28 cellular contexts compared by ENCODE assay signal in genomic region chr14:79448922-79449321, GRCh38.
"Had no signal": no experiment of that assay in that cellular context is flagged by ENCODE, and none has a peak within 500 bp of the region (broad histone marks: within the 10 kb centered on the region; RNA-seq: fewer than 3 reads in every experiment).

No MANE protein-coding gene starts in this region.

- H3K4me3 ChIP-seq: stomach, suprapubic skin, testis, thoracic aorta, thyroid gland, tibial artery, tibial nerve, transverse colon, upper lobe of left lung, upper lobe of right lung, uterus, vagina had no signal

- H3K27ac ChIP-seq: stomach, suprapubic skin, testis, thoracic aorta, thyroid gland, tibial artery, tibial nerve, transverse colon, upper lobe of left lung, upper lobe of right lung, uterus, vagina had no signal

- H3K4me3 Mint-ChIP-seq: stimulated activated effector memory CD8-positive, alpha-beta T cell treated with anti-CD3 and anti-CD28 coated beads, Interleukin-12 subunit alpha, Interleukin-12 subunit beta, amount 100 ng/mL, for 72 hours; stimulated activated memory B cell treated with anti-CD40 and anti-IgM and Interleukin-4, amounts not matched to agents 10 μg/mL and 1 μg/mL and 100 μg/mL, for 72 hours; stimulated activated naive B cell treated with anti-CD40 and anti-IgM and Interleukin-4, amounts not matched to agents 10 μg/mL and 1 μg/mL and 100 μg/mL, for 72 hours; stimulated activated naive CD8-positive, alpha-beta T cell treated with anti-CD3 and anti-CD28 coated beads, Interleukin-15, amount 100 ng/mL, for 72 hours; stimulated activated naive CD8-positive, alpha-beta T cell treated with anti-CD3 and anti-CD28 coated beads, Interleukin-15, Interleukin-2, amounts not matched to agents 100 ng/mL and 50 ng/mL, for 24 hours; type B pancreatic cell had no signal

- H3K9me3 ChIP-seq: stomach, suprapubic skin, testis, thoracic aorta, thyroid gland, tibial artery, tibial nerve, transverse colon, upper lobe of left lung, upper lobe of right lung, uterus, vagina had no signal

- H3K27me3 ChIP-seq: stomach, suprapubic skin, testis, thyroid gland, tibial artery, tibial nerve, transverse colon, upper lobe of left lung, upper lobe of right lung, uterus, vagina had no signal

- H3K9me3 Mint-ChIP-seq: type B pancreatic cell had no signal

- H3K36me3 Mint-ChIP-seq: stimulated activated effector memory CD8-positive, alpha-beta T cell treated with anti-CD3 and anti-CD28 coated beads, Interleukin-12 subunit alpha, Interleukin-12 subunit beta, amount 100 ng/mL, for 72 hours; stimulated activated memory B cell treated with anti-CD40 and anti-IgM and Interleukin-4, amounts not matched to agents 10 μg/mL and 1 μg/mL and 100 μg/mL, for 72 hours; stimulated activated naive B cell treated with anti-CD40 and anti-IgM and Interleukin-4, amounts not matched to agents 10 μg/mL and 1 μg/mL and 100 μg/mL, for 72 hours had no signal

- H3K36me3 ChIP-seq: stomach, suprapubic skin, thoracic aorta, thyroid gland, tibial artery, tibial nerve, transverse colon, upper lobe of left lung, upper lobe of right lung, uterus, vagina had no signal

- H3K4me1 Mint-ChIP-seq: stimulated activated effector memory CD8-positive, alpha-beta T cell treated with anti-CD3 and anti-CD28 coated beads, Interleukin-12 subunit alpha, Interleukin-12 subunit beta, amount 100 ng/mL, for 72 hours; stimulated activated memory B cell treated with anti-CD40 and anti-IgM and Interleukin-4, amounts not matched to agents 10 μg/mL and 1 μg/mL and 100 μg/mL, for 72 hours; stimulated activated naive B cell treated with anti-CD40 and anti-IgM and Interleukin-4, amounts not matched to agents 10 μg/mL and 1 μg/mL and 100 μg/mL, for 72 hours; stimulated activated naive CD8-positive, alpha-beta T cell treated with anti-CD3 and anti-CD28 coated beads, Interleukin-15, amount 100 ng/mL, for 72 hours had no signal

- H3K27me3 Mint-ChIP-seq: stimulated activated memory B cell treated with anti-CD40 and anti-IgM and Interleukin-4, amounts not matched to agents 10 μg/mL and 1 μg/mL and 100 μg/mL, for 72 hours; stimulated activated naive B cell treated with anti-CD40 and anti-IgM and Interleukin-4, amounts not matched to agents 10 μg/mL and 1 μg/mL and 100 μg/mL, for 72 hours; stimulated activated naive CD8-positive, alpha-beta T cell treated with anti-CD3 and anti-CD28 coated beads, Interleukin-15, amount 100 ng/mL, for 72 hours; stimulated activated naive CD8-positive, alpha-beta T cell treated with anti-CD3 and anti-CD28 coated beads, Interleukin-15, Interleukin-2, amounts not matched to agents 100 ng/mL and 50 ng/mL, for 24 hours had no signal

- H3K4me1 ChIP-seq: suprapubic skin, testis, thyroid gland, upper lobe of left lung, upper lobe of right lung, uterus, vagina had no signal

- DNase-seq: stimulated activated CD4-positive, alpha-beta T cell treated with anti-CD3 and anti-CD28 coated beads, Interleukin-2, amount 100 ng/mL, for 48 hours; stimulated activated CD4-positive, alpha-beta T cell treated with anti-CD3 and anti-CD28 coated beads, Interleukin-4, amount 100 ng/mL, for 1 hour; stimulated activated CD4-positive, alpha-beta T cell treated with anti-CD3 and anti-CD28 coated beads, Interleukin-4, amount 100 ng/mL, for 24 hours; stimulated activated CD4-positive, alpha-beta T cell treated with anti-CD3 and anti-CD28 coated beads, Interleukin-4, amount 100 ng/mL, for 4 hours; stimulated activated CD8-positive, alpha-beta memory T cell treated with anti-CD3 and anti-CD28 coated beads, Interleukin-4, amount 100 ng/mL, for 48 hours; stimulated activated naive B cell treated with anti-CD40 and anti-IgM and Interleukin-4, amounts not matched to agents 10 μg/mL and 1 μg/mL and 100 μg/mL, for 72 hours; stimulated activated naive CD4-positive, alpha-beta T cell; stimulated activated naive CD4-positive, alpha-beta T cell treated with Interleukin-2 at 50 U/mL for 16 hours; stimulated activated naive CD8-positive, alpha-beta T cell treated with anti-CD3 and anti-CD28 coated beads, Interleukin-15, amount 100 ng/mL, for 72 hours; stimulated activated naive CD8-positive, alpha-beta T cell treated with anti-CD3 and anti-CD28 coated beads, Interleukin-15, Interleukin-2, amounts not matched to agents 100 U/mL and 50 U/mL, for 24 hours; stomach; substantia nigra; testis; thyroid gland; tibial artery; transverse colon; trophoblast cell; upper lobe of right lung; uterus had no signal

- H3K27ac Mint-ChIP-seq: stimulated activated effector memory CD8-positive, alpha-beta T cell treated with anti-CD3 and anti-CD28 coated beads, Interleukin-12 subunit alpha, Interleukin-12 subunit beta, amount 100 ng/mL, for 72 hours; stimulated activated memory B cell treated with anti-CD40 and anti-IgM and Interleukin-4, amounts not matched to agents 10 μg/mL and 1 μg/mL and 100 μg/mL, for 72 hours; stimulated activated naive B cell treated with anti-CD40 and anti-IgM and Interleukin-4, amounts not matched to agents 10 μg/mL and 1 μg/mL and 100 μg/mL, for 72 hours; stimulated activated naive CD8-positive, alpha-beta T cell treated with anti-CD3 and anti-CD28 coated beads, Interleukin-15, amount 100 ng/mL, for 72 hours; stimulated activated naive CD8-positive, alpha-beta T cell treated with anti-CD3 and anti-CD28 coated beads, Interleukin-15, Interleukin-2, amounts not matched to agents 100 ng/mL and 50 ng/mL, for 24 hours; type B pancreatic cell had no signal
